ENCODE assay signal across 1 cellular context in genomic region chr16:12802661-12803060, GRCh38.
TF ChIP-seq lines count a peak whose summit lies in the region.

No MANE protein-coding gene starts in this region.

TF ChIP-seq in HepG2, 621 proteins besides CTCF, POLR2A, EP300 and RAD21 (continued from another document):
- TF ChIP-seq, protein P1, sequence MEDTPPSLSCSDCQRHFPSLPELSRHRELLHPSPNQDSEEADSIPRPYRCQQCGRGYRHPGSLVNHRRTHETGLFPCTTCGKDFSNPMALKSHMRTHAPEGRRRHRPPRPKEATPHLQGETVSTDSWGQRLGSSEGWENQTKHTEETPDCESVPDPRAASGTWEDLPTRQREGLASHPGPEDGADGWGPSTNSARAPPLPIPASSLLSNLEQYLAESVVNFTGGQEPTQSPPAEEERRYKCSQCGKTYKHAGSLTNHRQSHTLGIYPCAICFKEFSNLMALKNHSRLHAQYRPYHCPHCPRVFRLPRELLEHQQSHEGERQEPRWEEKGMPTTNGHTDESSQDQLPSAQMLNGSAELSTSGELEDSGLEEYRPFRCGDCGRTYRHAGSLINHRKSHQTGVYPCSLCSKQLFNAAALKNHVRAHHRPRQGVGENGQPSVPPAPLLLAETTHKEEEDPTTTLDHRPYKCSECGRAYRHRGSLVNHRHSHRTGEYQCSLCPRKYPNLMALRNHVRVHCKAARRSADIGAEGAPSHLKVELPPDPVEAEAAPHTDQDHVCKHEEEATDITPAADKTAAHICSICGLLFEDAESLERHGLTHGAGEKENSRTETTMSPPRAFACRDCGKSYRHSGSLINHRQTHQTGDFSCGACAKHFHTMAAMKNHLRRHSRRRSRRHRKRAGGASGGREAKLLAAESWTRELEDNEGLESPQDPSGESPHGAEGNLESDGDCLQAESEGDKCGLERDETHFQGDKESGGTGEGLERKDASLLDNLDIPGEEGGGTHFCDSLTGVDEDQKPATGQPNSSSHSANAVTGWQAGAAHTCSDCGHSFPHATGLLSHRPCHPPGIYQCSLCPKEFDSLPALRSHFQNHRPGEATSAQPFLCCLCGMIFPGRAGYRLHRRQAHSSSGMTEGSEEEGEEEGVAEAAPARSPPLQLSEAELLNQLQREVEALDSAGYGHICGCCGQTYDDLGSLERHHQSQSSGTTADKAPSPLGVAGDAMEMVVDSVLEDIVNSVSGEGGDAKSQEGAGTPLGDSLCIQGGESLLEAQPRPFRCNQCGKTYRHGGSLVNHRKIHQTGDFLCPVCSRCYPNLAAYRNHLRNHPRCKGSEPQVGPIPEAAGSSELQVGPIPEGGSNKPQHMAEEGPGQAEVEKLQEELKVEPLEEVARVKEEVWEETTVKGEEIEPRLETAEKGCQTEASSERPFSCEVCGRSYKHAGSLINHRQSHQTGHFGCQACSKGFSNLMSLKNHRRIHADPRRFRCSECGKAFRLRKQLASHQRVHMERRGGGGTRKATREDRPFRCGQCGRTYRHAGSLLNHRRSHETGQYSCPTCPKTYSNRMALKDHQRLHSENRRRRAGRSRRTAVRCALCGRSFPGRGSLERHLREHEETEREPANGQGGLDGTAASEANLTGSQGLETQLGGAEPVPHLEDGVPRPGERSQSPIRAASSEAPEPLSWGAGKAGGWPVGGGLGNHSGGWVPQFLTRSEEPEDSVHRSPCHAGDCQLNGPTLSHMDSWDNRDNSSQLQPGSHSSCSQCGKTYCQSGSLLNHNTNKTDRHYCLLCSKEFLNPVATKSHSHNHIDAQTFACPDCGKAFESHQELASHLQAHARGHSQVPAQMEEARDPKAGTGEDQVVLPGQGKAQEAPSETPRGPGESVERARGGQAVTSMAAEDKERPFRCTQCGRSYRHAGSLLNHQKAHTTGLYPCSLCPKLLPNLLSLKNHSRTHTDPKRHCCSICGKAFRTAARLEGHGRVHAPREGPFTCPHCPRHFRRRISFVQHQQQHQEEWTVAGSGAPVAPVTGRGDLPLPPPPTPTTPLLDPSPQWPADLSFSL (CRISPR knock-in tag; IDR thresholded peaks at IDR 0.05): no peak
- TF ChIP-seq ZBTB25 (CRISPR knock-in tag; IDR thresholded peaks at IDR 0.05) (no peak), ZNF713 (CRISPR knock-in tag; IDR thresholded peaks at IDR 0.05) (0 out of 2 replicates have a peak, but pooled peaks have one; percentile 3), ZNF331 (CRISPR knock-in tag; IDR thresholded peaks at IDR 0.05) (peak; percentile 94), ZNF256 (CRISPR knock-in tag; conservative IDR thresholded peaks at IDR 0.05) (0 out of 2 replicates have a peak, but pooled peaks have one; percentile 34), THRA (CRISPR knock-in tag; IDR thresholded peaks at IDR 0.05; ENCODE audit: borderline replicate concordance) (peak; percentile 78; the same call in 1 of the 2 replicates), SOX13 (IDR thresholded peaks at IDR 0.05) (no peak), SOX13 (CRISPR knock-in tag; conservative IDR thresholded peaks at IDR 0.05 in 1 of 2, IDR thresholded peaks at IDR 0.05 in 1 of 2) (0 out of 4 replicates have a peak, but pooled peaks of 1 of the 2 experiments have one; percentile 4), ZNF879 (CRISPR knock-in tag; IDR thresholded peaks at IDR 0.05) (0 out of 2 replicates have a peak, but pooled peaks have one; percentile 60), ZBTB1 (CRISPR knock-in tag; IDR thresholded peaks at IDR 0.05; ENCODE audit: borderline replicate concordance) (peak; percentile 17; the same call in 1 of the 2 replicates), ZNF564 (CRISPR knock-in tag; IDR thresholded peaks at IDR 0.05) (no peak), HOMEZ (CRISPR knock-in tag; IDR thresholded peaks at IDR 0.05; ENCODE audit: low read depth) (0 out of 2 replicates have a peak, but pooled peaks have one; percentile 14), STAG1 (CRISPR knock-in tag; IDR thresholded peaks at IDR 0.05) (0 out of 2 replicates have a peak, but pooled peaks have one; percentile 1), ZNF577 (CRISPR knock-in tag; IDR thresholded peaks at IDR 0.05; ENCODE audit: borderline replicate concordance, low read depth) (no peak)
- TF ChIP-seq, protein P2, sequence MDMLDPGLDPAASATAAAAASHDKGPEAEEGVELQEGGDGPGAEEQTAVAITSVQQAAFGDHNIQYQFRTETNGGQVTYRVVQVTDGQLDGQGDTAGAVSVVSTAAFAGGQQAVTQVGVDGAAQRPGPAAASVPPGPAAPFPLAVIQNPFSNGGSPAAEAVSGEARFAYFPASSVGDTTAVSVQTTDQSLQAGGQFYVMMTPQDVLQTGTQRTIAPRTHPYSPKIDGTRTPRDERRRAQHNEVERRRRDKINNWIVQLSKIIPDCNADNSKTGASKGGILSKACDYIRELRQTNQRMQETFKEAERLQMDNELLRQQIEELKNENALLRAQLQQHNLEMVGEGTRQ (IDR thresholded peaks at IDR 0.05; ENCODE audit: low read depth, low read length): no peak
- TF ChIP-seq, protein P2 (CRISPR knock-in tag; IDR thresholded peaks at IDR 0.05; ENCODE audit: borderline replicate concordance): no peak
